Comparison of ENCODE assay signal across 33 cellular contexts in the genomic region with DNA sequence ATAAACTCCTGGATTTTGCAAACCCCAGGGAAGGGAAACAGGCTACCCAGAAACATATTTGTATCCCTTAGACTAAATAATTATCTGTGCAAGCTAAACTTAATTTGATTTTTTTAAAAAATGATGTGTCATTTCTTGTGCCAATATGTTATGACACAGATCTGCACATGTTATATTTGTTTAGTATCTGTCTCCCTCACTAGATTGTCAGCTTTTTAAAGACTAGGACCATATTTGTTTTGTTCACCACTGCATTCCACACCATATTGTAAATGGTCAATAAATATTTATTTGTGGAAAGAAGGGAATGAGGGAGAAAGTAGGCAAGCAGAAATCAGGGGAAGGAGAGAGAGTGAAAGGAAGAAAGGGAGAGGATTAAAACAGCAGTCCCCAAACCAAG.
"Had no signal": no experiment of that assay in that cellular context is flagged by ENCODE, and none has a peak within 500 bp of the region (broad histone marks: within the 10 kb centered on the region; RNA-seq: fewer than 3 reads in every experiment).

No MANE protein-coding gene starts in this region.

- ATAC-seq: activated CD8-positive, alpha-beta memory T cell treated with anti-CD3 and anti-CD28 coated beads, Interleukin-2, amount 10 ng/mL, durations not matched to agents 7 days and 5 days; activated CD8-positive, alpha-beta T cell treated with anti-CD3 and anti-CD28 coated beads, Interleukin-2, amount 10 ng/mL, durations not matched to agents 7 days and 5 days; activated naive CD8-positive, alpha-beta T cell treated with anti-CD3 and anti-CD28 coated beads, Interleukin-2, amount 50 U/mL, for 24 hours had no signal

- H3K4me3 ChIP-seq: ascending aorta had no signal

- H3K4me1 Mint-ChIP-seq: activated B cell treated with CpG ODN at 0.5 μM for 24 hours; activated CD4-positive, alpha-beta memory T cell treated with anti-CD3 and anti-CD28 coated beads, Interleukin-2, amount 10 ng/mL, durations not matched to agents 7 days and 5 days; activated CD4-positive, alpha-beta T cell treated with anti-CD3 and anti-CD28 coated beads, Interleukin-2, amount 10 ng/mL, durations not matched to agents 7 days and 5 days; activated CD8-positive, alpha-beta memory T cell treated with anti-CD3 and anti-CD28 coated beads, Interleukin-2, amount 10 ng/mL, durations not matched to agents 7 days and 5 days; activated naive CD4-positive, alpha-beta T cell treated with anti-CD3 and anti-CD28 coated beads, Interleukin-2, amount 10 ng/mL, durations not matched to agents 7 days and 5 days; activated naive CD4-positive, alpha-beta T cell treated with anti-CD3 and anti-CD28 coated beads, Interleukin-2, amount 50 U/mL, for 24 hours; activated naive CD8-positive, alpha-beta T cell treated with anti-CD3 and anti-CD28 coated beads, Interleukin-2, amount 10 ng/mL, durations not matched to agents 7 days and 5 days; activated naive CD8-positive, alpha-beta T cell treated with anti-CD3 and anti-CD28 coated beads, Interleukin-2, amount 50 U/mL, for 24 hours had no signal

- H3K27ac Mint-ChIP-seq: activated B cell treated with CpG ODN at 0.5 μM for 24 hours; activated CD4-positive, alpha-beta memory T cell treated with anti-CD3 and anti-CD28 coated beads, Interleukin-2, amount 10 ng/mL, durations not matched to agents 7 days and 5 days; activated CD4-positive, alpha-beta T cell treated with anti-CD3 and anti-CD28 coated beads, Interleukin-2, amount 10 ng/mL, durations not matched to agents 7 days and 5 days; activated CD8-positive, alpha-beta memory T cell treated with anti-CD3 and anti-CD28 coated beads, Interleukin-2, amount 10 ng/mL, durations not matched to agents 7 days and 5 days; activated CD8-positive, alpha-beta T cell treated with anti-CD3 and anti-CD28 coated beads, Interleukin-2, amount 10 ng/mL, durations not matched to agents 7 days and 5 days; activated naive CD4-positive, alpha-beta T cell treated with anti-CD3 and anti-CD28 coated beads, Interleukin-2, amount 10 ng/mL, durations not matched to agents 7 days and 5 days; activated naive CD4-positive, alpha-beta T cell treated with anti-CD3 and anti-CD28 coated beads, Interleukin-2, amount 50 U/mL, for 24 hours; activated naive CD8-positive, alpha-beta T cell; activated naive CD8-positive, alpha-beta T cell treated with anti-CD3 and anti-CD28 coated beads, Interleukin-2, amount 10 ng/mL, durations not matched to agents 7 days and 5 days; activated naive CD8-positive, alpha-beta T cell treated with anti-CD3 and anti-CD28 coated beads, Interleukin-2, amount 50 U/mL, for 24 hours; activated T-cell treated with anti-CD3 and anti-CD28 coated beads, Interleukin-2, amount 50 U/mL, for 24 hours; activated T-helper 2 cell treated with anti-CD3 and anti-CD28 coated beads, Interferon-gamma antibody, Interleukin-2, Interleukin-4, amounts not matched to agents 10 μg/mL and 5 μg/mL and 100 μg/mL, durations not matched to agents 14 hours and 24 hours and 36 hours; brain; T-helper 1 cell treated with Interleukin-12 subunit alpha and Interleukin-12 subunit beta and Interleukin-4 antibody, amounts not matched to agents 30 μg/mL and 1 μg/mL, for 36 hours; T-helper 2 cell treated with Interferon-gamma antibody and Interleukin-4, amounts not matched to agents 5 μg/mL and 100 μg/mL, for 36 hours had no signal

- H3K36me3 Mint-ChIP-seq: activated CD8-positive, alpha-beta memory T cell treated with anti-CD3 and anti-CD28 coated beads, Interleukin-2, amount 10 ng/mL, durations not matched to agents 7 days and 5 days; activated naive CD4-positive, alpha-beta T cell treated with anti-CD3 and anti-CD28 coated beads, Interleukin-2, amount 10 ng/mL, durations not matched to agents 7 days and 5 days; activated naive CD4-positive, alpha-beta T cell treated with anti-CD3 and anti-CD28 coated beads, Interleukin-2, amount 50 U/mL, for 24 hours; activated naive CD8-positive, alpha-beta T cell; brain had no signal

- H3K4me3 Mint-ChIP-seq: activated B cell treated with CpG ODN at 0.5 μM for 24 hours; activated CD4-positive, alpha-beta memory T cell treated with anti-CD3 and anti-CD28 coated beads, Interleukin-2, amount 10 ng/mL, durations not matched to agents 7 days and 5 days; activated CD4-positive, alpha-beta T cell treated with anti-CD3 and anti-CD28 coated beads, Interleukin-2, amount 10 ng/mL, durations not matched to agents 7 days and 5 days; activated CD8-positive, alpha-beta memory T cell treated with anti-CD3 and anti-CD28 coated beads, Interleukin-2, amount 10 ng/mL, durations not matched to agents 7 days and 5 days; activated CD8-positive, alpha-beta T cell treated with anti-CD3 and anti-CD28 coated beads, Interleukin-2, amount 10 ng/mL, durations not matched to agents 7 days and 5 days; activated naive CD4-positive, alpha-beta T cell treated with anti-CD3 and anti-CD28 coated beads, Interleukin-2, amount 10 ng/mL, durations not matched to agents 7 days and 5 days; activated naive CD4-positive, alpha-beta T cell treated with anti-CD3 and anti-CD28 coated beads, Interleukin-2, amount 50 U/mL, for 24 hours; activated naive CD8-positive, alpha-beta T cell; activated naive CD8-positive, alpha-beta T cell treated with anti-CD3 and anti-CD28 coated beads, Interleukin-2, amount 10 ng/mL, durations not matched to agents 7 days and 5 days; activated naive CD8-positive, alpha-beta T cell treated with anti-CD3 and anti-CD28 coated beads, Interleukin-2, amount 50 U/mL, for 24 hours; activated T-cell treated with anti-CD3 and anti-CD28 coated beads, Interleukin-2, amount 50 U/mL, for 24 hours; brain; T-helper 1 cell treated with Interleukin-12 subunit alpha and Interleukin-12 subunit beta and Interleukin-4 antibody, amounts not matched to agents 30 μg/mL and 1 μg/mL, for 36 hours; T-helper 2 cell treated with Interferon-gamma antibody and Interleukin-4, amounts not matched to agents 5 μg/mL and 100 μg/mL, for 36 hours had no signal

- H3K9me3 Mint-ChIP-seq: activated CD4-positive, alpha-beta memory T cell treated with anti-CD3 and anti-CD28 coated beads, Interleukin-2, amount 10 ng/mL, durations not matched to agents 7 days and 5 days; activated CD4-positive, alpha-beta T cell treated with anti-CD3 and anti-CD28 coated beads, Interleukin-2, amount 10 ng/mL, durations not matched to agents 7 days and 5 days; activated naive CD4-positive, alpha-beta T cell treated with anti-CD3 and anti-CD28 coated beads, Interleukin-2, amount 10 ng/mL, durations not matched to agents 7 days and 5 days; activated naive CD8-positive, alpha-beta T cell treated with anti-CD3 and anti-CD28 coated beads, Interleukin-2, amount 50 U/mL, for 24 hours; activated T-helper 2 cell treated with anti-CD3 and anti-CD28 coated beads, Interferon-gamma antibody, Interleukin-2, Interleukin-4, amounts not matched to agents 10 μg/mL and 5 μg/mL and 100 μg/mL, durations not matched to agents 14 hours and 24 hours and 36 hours; T-helper 2 cell treated with Interferon-gamma antibody and Interleukin-4, amounts not matched to agents 5 μg/mL and 100 μg/mL, for 36 hours had no signal

- H3K27me3 Mint-ChIP-seq: activated naive CD8-positive, alpha-beta T cell treated with anti-CD3 and anti-CD28 coated beads, Interleukin-2, amount 50 U/mL, for 24 hours; brain had no signal

- H3K27me3 ChIP-seq: ascending aorta had no signal

- H3K27ac ChIP-seq: ascending aorta, VCaP had no signal

- H3K36me3 ChIP-seq: ascending aorta had no signal

- H3K4me1 ChIP-seq: ascending aorta had no signal

- FAIRE-seq: TTC549 had no signal

- DNase-seq: activated B cell treated with CpG ODN at 0.5 μM for 24 hours; activated CD4-positive, alpha-beta memory T cell treated with anti-CD3 and anti-CD28 coated beads, Interleukin-2, amount 10 ng/mL, durations not matched to agents 7 days and 5 days; activated CD4-positive, alpha-beta T cell treated with anti-CD3 and anti-CD28 coated beads for 48 hours; activated CD4-positive, alpha-beta T cell treated with anti-CD3 and anti-CD28 coated beads, Interleukin-2, amount 10 ng/mL, durations not matched to agents 7 days and 5 days; activated CD4-positive, alpha-beta T cell treated with anti-CD3 and anti-CD28 coated beads, Interleukin-2, amount 50 U/mL, for 48 hours; activated CD4-positive, CD25-positive, alpha-beta regulatory T cell treated with anti-CD3 and anti-CD28 coated beads, Interleukin-2, amount 50 U/mL, for 72 hours; activated CD8-positive, alpha-beta memory T cell treated with anti-CD3 and anti-CD28 coated beads for 24 hours; activated CD8-positive, alpha-beta memory T cell treated with anti-CD3 and anti-CD28 coated beads, Interleukin-2, amount 10 ng/mL, durations not matched to agents 7 days and 5 days; activated CD8-positive, alpha-beta memory T cell treated with anti-CD3 and anti-CD28 coated beads, Interleukin-2, amount 50 U/mL, for 48 hours; activated CD8-positive, alpha-beta T cell treated with anti-CD3 and anti-CD28 coated beads, Interleukin-2, amount 10 ng/mL, durations not matched to agents 7 days and 5 days; activated effector memory CD4-positive, alpha-beta T cell treated with Interleukin-2 at 50 U/mL for 16 hours; activated gamma-delta T cell; activated naive CD4-positive, alpha-beta T cell treated with anti-CD3 and anti-CD28 coated beads, Interleukin-2, amount 10 ng/mL, durations not matched to agents 7 days and 5 days; activated naive CD4-positive, alpha-beta T cell treated with Interleukin-2 at 50 U/mL for 16 hours; activated naive CD8-positive, alpha-beta T cell treated with anti-CD3 and anti-CD28 coated beads, Interleukin-2, amount 10 ng/mL, durations not matched to agents 7 days and 5 days; activated naive CD8-positive, alpha-beta T cell treated with anti-CD3 and anti-CD28 coated beads, Interleukin-2, amount 50 U/mL, for 24 hours; activated T-cell treated with anti-CD3 and anti-CD28 coated beads, Interleukin-2, amount 50 U/mL, for 24 hours; activated T-cell treated with anti-CD3 and anti-CD28 coated beads, Interleukin-2, amount 50 U/mL, for 48 hours; amygdala; anterior cingulate cortex; central memory CD4-positive, alpha-beta T cell; T-helper 1 cell; T-helper 2 cell; T-helper 9 cell had no signal
